ENCODE assay signal across 16 cellular contexts in genomic region chr2:217926801-217927200, GRCh38.
DNase-seq lines count a peak whose midpoint lies in the region; TF ChIP-seq lines count a peak whose summit lies in the region.
"Had no signal": no experiment of that assay in that cellular context is flagged by ENCODE, and none has a peak within 500 bp of the region (broad histone marks: within the 10 kb centered on the region; RNA-seq: fewer than 3 reads in every experiment).

No MANE protein-coding gene starts in this region.

- H3K27me3 ChIP-seq in Peyer's patch (no peaks in the 10 kb centered on the region), esophagus muscularis mucosa (no peaks in the 10 kb centered on the region), osteoblast (ENCODE audit: insufficient read depth, low read length) (no peaks in the 10 kb centered on the region), thymus (ENCODE audit: control insufficient read depth, insufficient read depth) (no peaks in the 10 kb centered on the region)
- H3K27me3 ChIP-seq: hepatocyte had no signal

- H2AFZ ChIP-seq in osteoblast (ENCODE audit: low read length), result no peak overlapping the region
- H2AFZ ChIP-seq: hepatocyte had no signal

- 77% methylated on average over 2 of the region's 2 CpGs for WGBS in esophagus muscularis mucosa
- 95% methylated on average over 2 of the region's 2 CpGs for WGBS in thymus

- DNase-seq in Peyer's patch, result no peak
- DNase-seq in esophagus muscularis mucosa (ENCODE audit: extremely low spot score), result no peak
- peak; percentile 59 for DNase-seq in osteoblast (ENCODE audit: insufficient read length, low spot score, missing footprints)
- DNase-seq in SW 1271 (lab: John Stamatoyannopoulos, UW), result no peak
- no peak for DNase-seq in putamen (ENCODE audit: low spot score)
- no peak for DNase-seq in NCI-H2081 treated with DMSO at 0.1 percent for 48 hours (lab: John Stamatoyannopoulos, UW)
- DNase-seq in cerebellar cortex (ENCODE audit: low spot score), result no peak
- DNase-seq: activated T-cell treated with anti-CD3 and anti-CD28 coated beads, Interleukin-2, amount 50 U/mL, for 72 hours; CD4-positive, alpha-beta T cell; DMS153; endodermal cell; NCI-H1436 treated with DMSO at 0.1 percent for 48 hours; NCI-H2171 treated with DMSO at 0.1 percent for 48 hours; NCI-H526 treated with DMSO at 0.1 percent for 48 hours had no signal

- H3K36me3 ChIP-seq in Peyer's patch (no peaks in the 10 kb centered on the region), esophagus muscularis mucosa (peaks cover 0 to 12% (median 0%) of the 10 kb centered on the region in 4 donors), osteoblast (ENCODE audit: insufficient read depth, low read length) (peaks cover under 1% of the 10 kb centered on the region), thymus (ENCODE audit: control insufficient read depth, insufficient read depth) (no peaks in the 10 kb centered on the region)

- peaks cover 97% of the 10 kb centered on the region for H3K79me2 ChIP-seq in osteoblast (ENCODE audit: insufficient read depth, low read length)

- H3K4me1 ChIP-seq in Peyer's patch (peaks cover 0 to 48% (median 0%) of the 10 kb centered on the region in 4 donors), esophagus muscularis mucosa (peaks cover 100% of the 10 kb centered on the region in 4 donors), osteoblast (ENCODE audit: insufficient read depth, low read length) (peaks cover 52% of the 10 kb centered on the region), thymus (ENCODE audit: control insufficient read depth, insufficient read depth, low read length) (no peaks in the 10 kb centered on the region)

- H3K27ac ChIP-seq in Peyer's patch (peak overlapping the region in 3 of 4 donors; percentile 42 to 92 (median 81)), esophagus muscularis mucosa (replicated peaks in 1 of 4) (peak overlapping the region; percentile 89 to 98 (median 97)), osteoblast (ENCODE audit: low read depth, low read length) (no peak overlapping the region), thymus (ENCODE audit: low read depth) (peak overlapping the region; percentile 43)
- H3K27ac ChIP-seq: hepatocyte had no signal

- H3K4me3 ChIP-seq in Peyer's patch (no peak overlapping the region), esophagus muscularis mucosa (no peak overlapping the region), osteoblast (ENCODE audit: insufficient read depth, low read length) (no peak overlapping the region), thymus (ENCODE audit: low read length) (no peak overlapping the region)
- H3K4me3 ChIP-seq: hepatocyte had no signal

- H3K9me3 ChIP-seq in Peyer's patch, result no peaks in the 10 kb centered on the region
- no peaks in the 10 kb centered on the region for H3K9me3 ChIP-seq in esophagus muscularis mucosa
- no peaks in the 10 kb centered on the region for H3K9me3 ChIP-seq in osteoblast (ENCODE audit: low read depth, low read length)
- no peaks in the 10 kb centered on the region for H3K9me3 ChIP-seq in thymus (ENCODE audit: control insufficient read depth)

- no peak for TF ChIP-seq CTCF in Peyer's patch (IDR thresholded peaks at IDR 0.05)
- no peak for TF ChIP-seq CTCF in esophagus muscularis mucosa (IDR thresholded peaks at IDR 0.05)
- TF ChIP-seq CTCF in osteoblast (IDR thresholded peaks at IDR 0.05; ENCODE audit: extremely low read depth, low read depth, low read length), result no peak

- no peak overlapping the region for H3K4me2 ChIP-seq in osteoblast (ENCODE audit: insufficient read depth, low read length)
- H3K4me2 ChIP-seq: hepatocyte had no signal

- TF ChIP-seq POLR2A in Peyer's patch (IDR thresholded peaks at IDR 0.05) (no peak), esophagus muscularis mucosa (IDR thresholded peaks at IDR 0.05; ENCODE audit: low read depth) (no peak)

- TF ChIP-seq EP300 in esophagus muscularis mucosa (IDR thresholded peaks at IDR 0.05), result no peak

- peaks cover 3% of the 10 kb centered on the region for H4K20me1 ChIP-seq in osteoblast (ENCODE audit: insufficient read depth, low read length)

- intact Hi-C loops in esophagus muscularis mucosa (cut with DNase I), result no loop called here
